ENCODE assay signal across 9 cellular contexts in the genomic region with DNA sequence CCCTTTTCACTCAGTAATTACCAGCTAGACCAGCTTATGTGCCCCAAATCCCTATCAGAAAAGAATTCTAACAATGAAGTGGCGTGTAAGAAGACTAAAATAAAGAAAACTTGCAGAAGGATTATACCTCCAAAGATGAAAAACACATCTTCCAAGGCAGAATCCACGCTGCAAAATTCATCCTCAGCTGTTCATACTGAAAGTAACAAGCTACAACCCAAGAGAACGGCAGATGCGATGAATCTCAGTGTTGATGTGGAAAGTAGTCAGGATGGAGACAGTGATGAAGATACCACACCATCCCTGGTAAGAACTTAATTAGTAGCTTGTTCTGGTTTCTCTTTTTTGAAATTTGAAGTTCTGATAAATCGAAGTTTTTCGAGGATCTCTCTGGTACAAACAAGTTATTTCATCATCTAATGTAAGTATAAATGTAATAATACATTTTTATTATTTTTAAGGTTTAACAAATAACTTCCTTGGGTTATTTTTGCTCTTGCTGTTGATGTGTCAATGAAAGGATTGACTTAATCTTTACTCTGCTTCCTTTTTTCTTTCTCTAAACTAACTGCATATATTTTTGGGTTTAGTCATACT. TPM values are rescaled to one million over a fixed set of nuclear protein-coding genes. Genes with fewer than 3 reads are reported as not detected.
A peak's percentile ranks its signal among the peaks of the same experiment; 100 is the strongest.
DNase-seq lines count a peak whose midpoint lies in the region; ATAC-seq and TF ChIP-seq lines count a peak whose summit lies in the region.
"Had no signal": no experiment of that assay in that cellular context is flagged by ENCODE, and none has a peak within 500 bp of the region (broad histone marks: within the 10 kb centered on the region; RNA-seq: fewer than 3 reads in every experiment).

No MANE protein-coding gene starts in this region.

- H3K4me3 Mint-ChIP-seq in GM23338: peak overlapping the region; percentile 83
- H3K4me3 Mint-ChIP-seq in activated CD4-positive, alpha-beta memory T cell treated with anti-CD3 and anti-CD28 coated beads, Interleukin-2, amount 10 ng/mL, durations not matched to agents 7 days and 5 days: peak overlapping the region; percentile 90

- TF ChIP-seq EP300 in upper lobe of left lung (IDR thresholded peaks at IDR 0.05): no peak

- H3F3A ChIP-seq in GM23338 (replicated peaks; ENCODE audit: low read depth): peaks cover 14% of the 10 kb centered on the region

- H4K20me1 ChIP-seq in GM23338 (replicated peaks; ENCODE audit: insufficient read depth): 0 out of 2 replicates have a peak, but pooled peaks cover 4% of the 10 kb centered on the region

- CTCF ChIA-PET in activated CD4-positive, alpha-beta memory T cell treated with anti-CD3 and anti-CD28 coated beads, Interleukin-2, amount 10 ng/mL, durations not matched to agents 7 days and 5 days (lab: Charles Lee): interaction anchor here (1.3 to 2.3 kb wide), 3 partner anchors 9 to 58 kb away, joined by 5 to 12 read pairs (median 5); no protein-coding TSS in a partner anchor

- H3K36me3 Mint-ChIP-seq in GM23338 (ENCODE audit: low read depth): peaks cover 26% of the 10 kb centered on the region
- peaks cover 49% of the 10 kb centered on the region for H3K36me3 Mint-ChIP-seq in activated CD4-positive, alpha-beta memory T cell treated with anti-CD3 and anti-CD28 coated beads, Interleukin-2, amount 10 ng/mL, durations not matched to agents 7 days and 5 days (ENCODE audit: low read depth)

- H3K9me2 ChIP-seq in GM23338 (ENCODE audit: insufficient read depth): peaks cover 12% of the 10 kb centered on the region

- no peak overlapping the region for H3K27ac Mint-ChIP-seq in GM23338
- peak overlapping the region; percentile 91 for H3K27ac Mint-ChIP-seq in activated CD4-positive, alpha-beta memory T cell treated with anti-CD3 and anti-CD28 coated beads, Interleukin-2, amount 10 ng/mL, durations not matched to agents 7 days and 5 days

- H3K27me3 ChIP-seq in GM23338 (ENCODE audit: insufficient read depth): peaks cover 15% of the 10 kb centered on the region
- H3K27me3 ChIP-seq in upper lobe of left lung: no peaks in the 10 kb centered on the region

- H3K9me3 Mint-ChIP-seq in GM23338: peaks cover 23% of the 10 kb centered on the region
- peaks cover 3% of the 10 kb centered on the region for H3K9me3 Mint-ChIP-seq in activated CD4-positive, alpha-beta memory T cell treated with anti-CD3 and anti-CD28 coated beads, Interleukin-2, amount 10 ng/mL, durations not matched to agents 7 days and 5 days

- peaks cover 11% of the 10 kb centered on the region for H3K79me2 ChIP-seq in GM23338 (replicated peaks; ENCODE audit: insufficient read depth)

- TF ChIP-seq POLR2A in upper lobe of left lung (IDR thresholded peaks at IDR 0.05): no peak

- peak overlapping the region; percentile 69; the same call in 1 of the 2 replicates for H3K4me3 ChIP-seq in GM23338
- peak overlapping the region in 1 of 4 donors; percentile 57 for H3K4me3 ChIP-seq in upper lobe of left lung

- DNase-seq in AG08396 (ENCODE audit: low spot score) (peak; percentile 10), GM23338 (ENCODE audit: low spot score) (no peak), iris pigment epithelial cell (ENCODE audit: low read depth) (peak; percentile 14), NCI-H1436 (lab: John Stamatoyannopoulos, UW) (no peak), upper lobe of left lung (no peak)
- DNase-seq in activated CD4-positive, alpha-beta memory T cell treated with anti-CD3 and anti-CD28 coated beads, Interleukin-2, amount 10 ng/mL, durations not matched to agents 7 days and 5 days: peak; percentile 30
- DNase-seq: trophoblast cell had no signal

- WGBS in upper lobe of left lung, 2 donors: 63 to 70% methylated on average over 6 of the region's 6 CpGs

- no peak overlapping the region for H2AFZ ChIP-seq in GM23338

- H3K27ac ChIP-seq in GM23338 (ENCODE audit: low read depth) (peak overlapping the region; percentile 78), upper lobe of left lung (peak overlapping the region in 2 of 4 donors; percentile 76 to 81)

- POLR2A ChIA-PET in activated CD4-positive, alpha-beta memory T cell treated with anti-CD3 and anti-CD28 coated beads, Interleukin-2, amount 10 ng/mL, durations not matched to agents 7 days and 5 days (lab: Charles Lee): interaction anchor here (0.9 to 10.8 kb wide), 9 partner anchors 8 to 457 kb away, joined by 3 to 163 read pairs (median 7); partner anchors contain the start of genes ELL3, HYPK, PDIA3 and SERF2

- TF ChIP-seq CTCF in GM23338 (conservative IDR thresholded peaks at IDR 0.05; ENCODE audit: low read depth in 2 of 2) (no peak), upper lobe of left lung (IDR thresholded peaks at IDR 0.05) (no peak)

- H3K36me3 ChIP-seq in GM23338 (ENCODE audit: insufficient read depth): peaks cover 4% of the 10 kb centered on the region; the same call in 1 of the 2 replicates
- H3K36me3 ChIP-seq in upper lobe of left lung: no peaks in the 10 kb centered on the region

- H3K27me3 Mint-ChIP-seq in GM23338 (ENCODE audit: insufficient read depth, low read depth, poor library complexity): peaks cover 27% of the 10 kb centered on the region
- no peaks in the 10 kb centered on the region for H3K27me3 Mint-ChIP-seq in activated CD4-positive, alpha-beta memory T cell treated with anti-CD3 and anti-CD28 coated beads, Interleukin-2, amount 10 ng/mL, durations not matched to agents 7 days and 5 days

- peaks cover 4% of the 10 kb centered on the region; the same call in 1 of the 3 replicates for H3K4me1 Mint-ChIP-seq in GM23338
- peaks cover 69% of the 10 kb centered on the region for H3K4me1 Mint-ChIP-seq in activated CD4-positive, alpha-beta memory T cell treated with anti-CD3 and anti-CD28 coated beads, Interleukin-2, amount 10 ng/mL, durations not matched to agents 7 days and 5 days

- H3K4me1 ChIP-seq in GM23338 (ENCODE audit: insufficient read depth) (no peaks in the 10 kb centered on the region), upper lobe of left lung (peaks cover 16 to 36% (median 23%) of the 10 kb centered on the region in 4 donors)

- H3K9me3 ChIP-seq in upper lobe of left lung: no peaks in the 10 kb centered on the region

- ATAC-seq in GM23338 (no peak), HG03175 (IDR thresholded peaks at IDR 0.05; ENCODE audit: unreplicated experiment) (no peak), upper lobe of left lung (ENCODE audit: low FRiP score in 2 of 2) (no peak), HG02870 (IDR thresholded peaks at IDR 0.05; ENCODE audit: unreplicated experiment) (no peak)

- peak overlapping the region; percentile 41; the same call in 1 of the 2 replicates for H3K4me2 ChIP-seq in GM23338

RNA-seq across cellular contexts. Expression of gene WDR76, which starts 1.4 kb away (rescaled TPM):
- 14.6 and 17.8 TPM in 2 replicates for total RNA-seq in GM23338 (2014; rRNA removed; shearing (Covaris generic))
- 8.5 and 9.7 TPM in 2 replicates for polyA plus RNA-seq in GM23338 (2016; fragmentation: Nextera tagmentation; extraction: Ambion mirVana)
- total RNA-seq in activated CD4-positive, alpha-beta memory T cell treated with anti-CD3 and anti-CD28 coated beads, Interleukin-2, amount 10 ng/mL, durations not matched to agents 7 days and 5 days: 10 to 100 TPM; 72.2 to 74.7 TPM
- total RNA-seq in upper lobe of left lung: 10 to 100 TPM in 1 of 6 donors, 1 to 10 TPM in 4, under 1 TPM in 1; 0.89 to 10.1 (median 3.4) TPM

RNA-seq across cellular contexts. Expression of gene MFAP1, which starts 3.7 kb away (rescaled TPM):
- total RNA-seq in GM23338 (2014; rRNA removed; shearing (Covaris generic)): 18.4 and 24.5 TPM in 2 replicates
- 33.6 and 34.9 TPM in 2 replicates for polyA plus RNA-seq in GM23338 (2016; fragmentation: Nextera tagmentation; extraction: Ambion mirVana)
- 10 to 100 TPM; 34.4 to 37.3 TPM for total RNA-seq in activated CD4-positive, alpha-beta memory T cell treated with anti-CD3 and anti-CD28 coated beads, Interleukin-2, amount 10 ng/mL, durations not matched to agents 7 days and 5 days
- 10 to 100 TPM in 5 of 6 donors, 1 to 10 TPM in 1; 7.4 to 20.0 (median 17.5) TPM for total RNA-seq in upper lobe of left lung

RNA-seq across cellular contexts. Expression of gene HYPK, which starts 27.8 kb away (rescaled TPM):
- total RNA-seq in GM23338 (2014; rRNA removed; shearing (Covaris generic)): 7.2 and 9.4 TPM in 2 replicates
- polyA plus RNA-seq in GM23338 (2016; fragmentation: Nextera tagmentation; extraction: Ambion mirVana): 39.6 and 40.1 TPM in 2 replicates
- 10 to 100 TPM; 14.3 to 14.4 TPM for total RNA-seq in activated CD4-positive, alpha-beta memory T cell treated with anti-CD3 and anti-CD28 coated beads, Interleukin-2, amount 10 ng/mL, durations not matched to agents 7 days and 5 days
- 10 to 100 TPM in 5 of 6 donors, 1 to 10 TPM in 1; 6.5 to 41.9 (median 14.1) TPM for total RNA-seq in upper lobe of left lung

RNA-seq across cellular contexts. Expression of gene SERINC4, which starts 28.1 kb away (rescaled TPM):
- not detected in 2 replicates for total RNA-seq in GM23338 (2014; rRNA removed; shearing (Covaris generic))
- not detected in 2 replicates for polyA plus RNA-seq in GM23338 (2016; fragmentation: Nextera tagmentation; extraction: Ambion mirVana)
- under 1 TPM; 0.15 to 0.18 TPM for total RNA-seq in activated CD4-positive, alpha-beta memory T cell treated with anti-CD3 and anti-CD28 coated beads, Interleukin-2, amount 10 ng/mL, durations not matched to agents 7 days and 5 days
- under 1 TPM in 1 of 6 donors, not detected in 5; 0.34 TPM for total RNA-seq in upper lobe of left lung

RNA-seq across cellular contexts. Expression of gene SERF2, which starts 36.0 kb away (rescaled TPM):
- total RNA-seq in GM23338 (2014; rRNA removed; shearing (Covaris generic)): 459 and 460 TPM in 2 replicates
- 2,602 and 2,869 TPM in 2 replicates for polyA plus RNA-seq in GM23338 (2016; fragmentation: Nextera tagmentation; extraction: Ambion mirVana)
- 100 to 1,000 TPM; 907 to 928 TPM for total RNA-seq in activated CD4-positive, alpha-beta memory T cell treated with anti-CD3 and anti-CD28 coated beads, Interleukin-2, amount 10 ng/mL, durations not matched to agents 7 days and 5 days
- total RNA-seq in upper lobe of left lung: 1,000 to 10,000 TPM in 1 of 6 donors, 100 to 1,000 TPM in 5; 285 to 1,034 (median 752) TPM

Comparison
In these comparisons a context has a peak if more than half of its experiments do, and no peak if none do; other contexts are left out.
1. DNase-seq: peak in AG08396 (single experiment), activated CD4-positive, alpha-beta memory T cell treated with anti-CD3 and anti-CD28 coated beads, Interleukin-2, amount 10 ng/mL, durations not matched to agents 7 days and 5 days (single experiment) and iris pigment epithelial cell (single experiment); none in GM23338 (single experiment), NCI-H1436 (single experiment) and upper lobe of left lung (0 of 2).